In genomic region chr11:64757549-64758329, GRCh38 we compare ENCODE assay signal across 18 cellular contexts. TPM values are rescaled to one million over a fixed set of nuclear protein-coding genes. Genes with fewer than 3 reads are reported as not detected.
DNase-seq lines count a peak whose midpoint lies in the region; ATAC-seq and TF ChIP-seq lines count a peak whose summit lies in the region.
"Had no signal": no experiment of that assay in that cellular context is flagged by ENCODE, and none has a peak within 500 bp of the region (broad histone marks: within the 10 kb centered on the region; RNA-seq: fewer than 3 reads in every experiment).

No MANE protein-coding gene starts in this region.

- H3K27me3 ChIP-seq in cardiac muscle cell (no peaks in the 10 kb centered on the region), upper lobe of right lung (no peaks in the 10 kb centered on the region), thyroid gland (no peaks in the 10 kb centered on the region)
- H3K27me3 ChIP-seq in naive thymus-derived CD4-positive, alpha-beta T cell (ENCODE audit: control insufficient read depth in 2 of 2, insufficient read depth in 2 of 2, low read length in 2 of 2), result no peaks in the 10 kb centered on the region
- H3K27me3 ChIP-seq: esophagus squamous epithelium, heart left ventricle had no signal

- H3K4me3 ChIP-seq in cardiac muscle cell (no peak overlapping the region), upper lobe of right lung (no peak overlapping the region), thyroid gland (replicated peaks in 1 of 3) (no peak overlapping the region)
- H3K4me3 ChIP-seq in naive thymus-derived CD4-positive, alpha-beta T cell (ENCODE audit: low read length), result no peak overlapping the region
- H3K4me3 ChIP-seq: esophagus squamous epithelium had no signal

- POLR2A ChIA-PET in naive thymus-derived CD4-positive, alpha-beta T cell (lab: Charles Lee), result interaction anchor here (0.6 to 39.7 kb wide), 5 partner anchors 6 to 113 kb away, joined by 3 to 1956 read pairs (median 4); partner anchors contain the start of genes PYGM, RASGRP2 and SF1

- intact Hi-C loops in left ventricle myocardium superior (cut with micrococcal nuclease), result no loop called here
- intact Hi-C loops in naive thymus-derived CD4-positive, alpha-beta T cell (cut with micrococcal nuclease), result no loop called here
- intact Hi-C loops in upper lobe of right lung (cut with DNase I), result no loop called here
- intact Hi-C loops in thyroid gland (cut with DNase I), result no loop called here

- H3K36me3 ChIP-seq in cardiac muscle cell, result peaks cover 10% of the 10 kb centered on the region
- H3K36me3 ChIP-seq in naive thymus-derived CD4-positive, alpha-beta T cell (ENCODE audit: control insufficient read depth in 2 of 3, insufficient read depth in 3 of 3, low read length in 3 of 3), result peaks cover 0 to 22% (median 0%) of the 10 kb centered on the region in 3 experiments
- peaks cover 5% of the 10 kb centered on the region for H3K36me3 ChIP-seq in upper lobe of right lung
- peaks cover 0 to under 1% of the 10 kb centered on the region in 2 donors for H3K36me3 ChIP-seq in thyroid gland

- 84 to 95% methylated on average over 13 to 17 of the region's 19 CpGs for WGBS in thyroid gland, 2 donors

- H3K4me3 Mint-ChIP-seq in activated naive CD8-positive, alpha-beta T cell treated with anti-CD3 and anti-CD28 coated beads, Interleukin-2, amount 50 U/mL, for 24 hours, result no peak overlapping the region
- H3K4me3 Mint-ChIP-seq in naive thymus-derived CD4-positive, alpha-beta T cell, result peak overlapping the region in 1 of 10 donors; percentile 32

- no peak for TF ChIP-seq POLR2A in thyroid gland (IDR thresholded peaks at IDR 0.05)

- no peaks in the 10 kb centered on the region for H3K27me3 Mint-ChIP-seq in activated naive CD8-positive, alpha-beta T cell treated with anti-CD3 and anti-CD28 coated beads, Interleukin-2, amount 50 U/mL, for 24 hours
- no peaks in the 10 kb centered on the region for H3K27me3 Mint-ChIP-seq in naive thymus-derived CD4-positive, alpha-beta T cell

- no peak for TF ChIP-seq CTCF in cardiac muscle cell (IDR thresholded peaks at IDR 0.05; ENCODE audit: low read depth, low read length)
- no peak for TF ChIP-seq CTCF in upper lobe of right lung (IDR thresholded peaks at IDR 0.05)
- TF ChIP-seq CTCF in thyroid gland (IDR thresholded peaks at IDR 0.05), result no peak

- H3K27ac Mint-ChIP-seq in activated naive CD8-positive, alpha-beta T cell treated with anti-CD3 and anti-CD28 coated beads, Interleukin-2, amount 50 U/mL, for 24 hours, result peak overlapping the region; percentile 22
- peak overlapping the region in 7 of 9 donors; percentile 15 to 79 (median 59) for H3K27ac Mint-ChIP-seq in naive thymus-derived CD4-positive, alpha-beta T cell

- peaks cover 24% of the 10 kb centered on the region for H3K4me1 Mint-ChIP-seq in activated naive CD8-positive, alpha-beta T cell treated with anti-CD3 and anti-CD28 coated beads, Interleukin-2, amount 50 U/mL, for 24 hours
- peaks cover 28 to 56% (median 44%) of the 10 kb centered on the region in 7 donors for H3K4me1 Mint-ChIP-seq in naive thymus-derived CD4-positive, alpha-beta T cell

- CTCF ChIA-PET in naive thymus-derived CD4-positive, alpha-beta T cell (lab: Charles Lee), result interaction anchor here (0.5 kb wide), 1 partner anchor 317 kb away, joined by 4 read pairs; no protein-coding TSS in a partner anchor

- H3K9me3 Mint-ChIP-seq in activated naive CD8-positive, alpha-beta T cell treated with anti-CD3 and anti-CD28 coated beads, Interleukin-2, amount 50 U/mL, for 24 hours, result no peaks in the 10 kb centered on the region
- H3K9me3 Mint-ChIP-seq in naive thymus-derived CD4-positive, alpha-beta T cell, result peaks cover 0 to 6% (median 0%) of the 10 kb centered on the region in 11 donors

- ATAC-seq in left ventricle myocardium superior (no peak), upper lobe of right lung (no peak)
- no peak for ATAC-seq in activated naive CD8-positive, alpha-beta T cell treated with anti-CD3 and anti-CD28 coated beads, Interleukin-2, amount 50 U/mL, for 24 hours
- no peak for ATAC-seq in naive thymus-derived CD4-positive, alpha-beta T cell
- ATAC-seq: activated CD4-positive, CD25-positive, alpha-beta regulatory T cell treated with anti-CD3 and anti-CD28 coated beads, Interleukin-2, amount 50 U/mL, for 24 hours; heart left ventricle had no signal

- H3K4me1 ChIP-seq in cardiac muscle cell (ENCODE audit: low read depth) (peaks cover 27% of the 10 kb centered on the region), upper lobe of right lung (peaks cover 13% of the 10 kb centered on the region), thyroid gland (peaks cover 33 to 50% of the 10 kb centered on the region in 2 donors)
- peaks cover 28 to 49% of the 10 kb centered on the region in 2 donors for H3K4me1 ChIP-seq in naive thymus-derived CD4-positive, alpha-beta T cell (ENCODE audit: control insufficient read depth in 2 of 2, insufficient read depth in 2 of 2, low read length in 2 of 2)

- peaks cover 11% of the 10 kb centered on the region for H3K36me3 Mint-ChIP-seq in activated naive CD8-positive, alpha-beta T cell treated with anti-CD3 and anti-CD28 coated beads, Interleukin-2, amount 50 U/mL, for 24 hours (ENCODE audit: low read depth)
- peaks cover 3 to 18% (median 4%) of the 10 kb centered on the region in 5 donors for H3K36me3 Mint-ChIP-seq in naive thymus-derived CD4-positive, alpha-beta T cell

- DNase-seq in cardiac muscle cell (ENCODE audit: low read depth in 1 of 2, low spot score in 1 of 2), result no peak
- no peak for DNase-seq in left ventricle myocardium superior
- no peak for DNase-seq in activated naive CD8-positive, alpha-beta T cell treated with anti-CD3 and anti-CD28 coated beads, Interleukin-2, amount 50 U/mL, for 24 hours
- DNase-seq in naive thymus-derived CD4-positive, alpha-beta T cell, result no peak
- DNase-seq in upper lobe of right lung, result peak; percentile 59
- no peak for DNase-seq in anterior cingulate cortex (lab: John Stamatoyannopoulos, UW)
- DNase-seq in thyroid gland, result no peak
- DNase-seq in GM19240 (ENCODE audit: insufficient read length, low spot score), result no peak
- DNase-seq: Calu3; esophagus squamous epithelium; mesendoderm; MV-4-11; NCI-H2029; NCI-H446 treated with DMSO at 0.1 percent for 48 hours; retina; stimulated activated CD4-positive, alpha-beta T cell treated with anti-CD3 and anti-CD28 coated beads, Interleukin-1b, Interleukin-23, amount 100 ng/mL, for 48 hours had no signal

- no peaks in the 10 kb centered on the region for H3K9me3 ChIP-seq in cardiac muscle cell (ENCODE audit: low read depth)
- no peaks in the 10 kb centered on the region for H3K9me3 ChIP-seq in naive thymus-derived CD4-positive, alpha-beta T cell (ENCODE audit: control insufficient read depth in 2 of 3, low read length in 3 of 3)
- H3K9me3 ChIP-seq in upper lobe of right lung, result no peaks in the 10 kb centered on the region
- H3K9me3 ChIP-seq in thyroid gland, result no peaks in the 10 kb centered on the region
- H3K9me3 ChIP-seq: esophagus squamous epithelium, heart left ventricle had no signal

- H3K27ac ChIP-seq in cardiac muscle cell (peak overlapping the region; percentile 90), upper lobe of right lung (no peak overlapping the region), thyroid gland (no peak overlapping the region)
- H3K27ac ChIP-seq in naive thymus-derived CD4-positive, alpha-beta T cell (ENCODE audit: low read depth, low read length), result peak overlapping the region; percentile 31

RNA-seq across cellular contexts. Expression of gene PYGM, which starts 2.0 kb away (rescaled TPM):
- total RNA-seq in cardiac muscle cell (246 and 281 TPM in 2 replicates), left ventricle myocardium superior (175 TPM), upper lobe of right lung (2.0 TPM), thyroid gland (10 to 100 TPM in 1 of 4 donors, 1 to 10 TPM in 3; 4.3 to 14.8 (median 6.7) TPM)
- polyA plus RNA-seq in cardiac muscle cell, result 244 and 260 TPM in 2 replicates
- total RNA-seq in naive thymus-derived CD4-positive, alpha-beta T cell, result 10 to 100 TPM in 4 of 5 experiments, 1 to 10 TPM in 1; 8.0 to 16.2 (median 13.9) TPM
- under 1 TPM; 0.26 to 0.64 TPM for polyA plus RNA-seq in naive thymus-derived CD4-positive, alpha-beta T cell

RNA-seq across cellular contexts. Expression of gene RASGRP2, which starts 13.8 kb away (rescaled TPM):
- total RNA-seq in cardiac muscle cell (29.5 and 60.8 TPM in 2 replicates), left ventricle myocardium superior (44.5 TPM), upper lobe of right lung (27.6 TPM), thyroid gland (1 to 10 TPM; 2.8 to 8.9 (median 6.6) TPM)
- 60.8 and 64.0 TPM in 2 replicates for polyA plus RNA-seq in cardiac muscle cell
- total RNA-seq in naive thymus-derived CD4-positive, alpha-beta T cell, result 100 to 1,000 TPM; 211 to 697 (median 654) TPM
- 100 to 1,000 TPM; 197 to 312 TPM for polyA plus RNA-seq in naive thymus-derived CD4-positive, alpha-beta T cell
- total RNA-seq: Calu3 had no signal

RNA-seq across cellular contexts. Expression of gene SF1, which starts 20.6 kb away (rescaled TPM):
- total RNA-seq in cardiac muscle cell, result 168 and 360 TPM in 2 replicates
- 143 and 233 TPM in 2 replicates for polyA plus RNA-seq in cardiac muscle cell
- total RNA-seq in left ventricle myocardium superior, result 191 TPM
- total RNA-seq in naive thymus-derived CD4-positive, alpha-beta T cell, result 1,000 to 10,000 TPM in 2 of 5 experiments, 100 to 1,000 TPM in 3; 462 to 1,612 (median 904) TPM
- polyA plus RNA-seq in naive thymus-derived CD4-positive, alpha-beta T cell, result 100 to 1,000 TPM; 101 to 155 TPM
- 294 TPM for total RNA-seq in upper lobe of right lung
- total RNA-seq in thyroid gland, result 100 to 1,000 TPM; 171 to 419 (median 297) TPM

RNA-seq across cellular contexts. Expression of gene NRXN2, which starts 34.7 kb away (rescaled TPM):
- total RNA-seq in cardiac muscle cell, result 1.2 and 1.4 TPM in 2 replicates
- polyA plus RNA-seq in cardiac muscle cell, result 0.65 and 1.3 TPM in 2 replicates
- 0.97 TPM for total RNA-seq in left ventricle myocardium superior
- total RNA-seq in naive thymus-derived CD4-positive, alpha-beta T cell, result under 1 TPM in 3 of 5 experiments, not detected in 2; 0.07 to 0.71 (median 0.27) TPM
- polyA plus RNA-seq in naive thymus-derived CD4-positive, alpha-beta T cell, result not detected
- total RNA-seq in upper lobe of right lung, result 0.72 TPM
- 10 to 100 TPM in 1 of 4 donors, 1 to 10 TPM in 3; 2.0 to 12.3 (median 4.8) TPM for total RNA-seq in thyroid gland
- total RNA-seq: Calu3 had no signal

RNA-seq across cellular contexts. Expression of gene MAP4K2, which starts 45.3 kb away (rescaled TPM):
- total RNA-seq in cardiac muscle cell (24.3 and 35.9 TPM in 2 replicates), left ventricle myocardium superior (8.6 TPM), upper lobe of right lung (28.9 TPM), thyroid gland (10 to 100 TPM; 35.5 to 77.8 (median 37.5) TPM)
- polyA plus RNA-seq in cardiac muscle cell, result 16.1 and 31.1 TPM in 2 replicates
- 100 to 1,000 TPM in 2 of 5 experiments, 10 to 100 TPM in 3; 75.2 to 130 (median 84.3) TPM for total RNA-seq in naive thymus-derived CD4-positive, alpha-beta T cell
- 10 to 100 TPM; 40.7 to 63.0 TPM for polyA plus RNA-seq in naive thymus-derived CD4-positive, alpha-beta T cell

Comparison
In these comparisons a context has a peak if more than half of its experiments do, and no peak if none do; other contexts are left out.
1. H3K27ac ChIP-seq: peak in cardiac muscle cell (single experiment) and naive thymus-derived CD4-positive, alpha-beta T cell (single experiment); none in upper lobe of right lung (single experiment) and thyroid gland (0 of 3).
2. RNA of gene PYGM, which starts 2.0 kb away (total RNA-seq): 246 to 281 TPM in cardiac muscle cell and 175 TPM in left ventricle myocardium superior (single experiment); 8.0 to 16.2 TPM in naive thymus-derived CD4-positive, alpha-beta T cell, 4.3 to 14.8 TPM in thyroid gland and 2.0 TPM in upper lobe of right lung (single experiment); every median in the first group is over 10 times any median in the second.